Comparison of ENCODE assay signal across 17 cellular contexts in the genomic region with DNA sequence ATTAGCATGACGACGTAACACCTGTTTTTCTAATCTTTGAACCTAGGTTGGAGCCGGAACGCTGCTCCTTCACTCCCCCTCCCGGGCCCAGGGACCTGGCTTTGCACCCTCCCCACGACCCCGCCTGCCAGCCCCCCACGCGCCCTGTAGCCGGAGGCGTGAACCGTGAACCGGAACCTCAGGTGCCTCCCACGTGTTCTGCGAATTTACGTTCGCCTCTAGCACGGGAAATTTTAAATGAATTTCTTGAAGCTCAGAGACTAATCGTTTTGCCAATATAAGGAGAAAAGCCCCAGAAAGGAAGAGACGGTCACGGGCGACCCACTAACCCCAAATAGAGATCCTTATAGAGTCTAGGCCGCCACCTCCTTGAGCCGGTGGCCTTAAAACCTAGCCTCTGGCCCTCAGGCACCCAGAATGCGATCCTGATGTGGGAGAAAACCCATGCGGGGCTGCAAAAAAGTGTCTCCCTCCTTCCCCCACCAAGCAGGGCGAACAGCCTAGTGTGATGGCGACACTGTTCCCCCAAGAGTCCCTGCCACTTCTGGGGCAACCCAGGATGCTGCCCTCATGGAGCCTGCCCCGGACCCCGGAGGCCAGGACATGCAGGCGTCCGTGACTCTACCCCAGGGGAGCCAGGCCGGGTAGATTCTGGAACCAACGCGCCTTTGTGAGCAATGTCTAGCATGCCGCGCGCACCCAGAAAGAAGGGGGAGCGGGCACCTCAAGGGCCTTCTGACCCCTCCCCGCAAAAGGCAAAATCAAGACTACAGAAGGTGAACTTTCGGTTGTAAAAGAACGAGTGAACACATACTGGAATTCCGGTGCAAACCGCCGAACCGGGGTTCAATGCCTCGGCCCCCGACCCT. TPM values are rescaled to one million over a fixed set of nuclear protein-coding genes. Genes with fewer than 3 reads are reported as not detected.
DNase-seq lines count a peak whose midpoint lies in the region; TF ChIP-seq lines count a peak whose summit lies in the region.
"Had no signal": no experiment of that assay in that cellular context is flagged by ENCODE, and none has a peak within 500 bp of the region (broad histone marks: within the 10 kb centered on the region; RNA-seq: fewer than 3 reads in every experiment).

No MANE protein-coding gene starts in this region.

- H3K4me3 ChIP-seq in SJCRH30 (no peak overlapping the region), iPS-20b (ENCODE audit: low read length) (peak overlapping the region; percentile 51), osteoblast (ENCODE audit: insufficient read depth, low read length) (no peak overlapping the region)
- H3K4me3 ChIP-seq: pancreas, tibial artery had no signal

- H3K27ac ChIP-seq in SJCRH30 (peak overlapping the region; percentile 2; the same call in 1 of the 2 replicates), iPS-20b (ENCODE audit: low read length) (no peak overlapping the region), osteoblast (ENCODE audit: low read depth, low read length) (no peak overlapping the region)
- H3K27ac ChIP-seq: pancreas, tibial artery had no signal

- H2AFZ ChIP-seq in osteoblast (ENCODE audit: low read length) = no peak overlapping the region

- in situ Hi-C loops in GM13976 (cut with MboI; ENCODE audit: low sequenced_read_pairs, unreplicated experiment) = loop anchor here (25.0 kb wide), 1 partner anchor 855 kb away; a partner anchor contains a TSS

- peak; percentile 28 for DNase-seq in GM13976 (ENCODE audit: low spot score)
- DNase-seq in SJCRH30 = no peak
- DNase-seq in osteoblast (ENCODE audit: insufficient read length, low spot score, missing footprints) = peak; percentile 73
- DNase-seq in SK-N-DZ (ENCODE audit: low spot score) = no peak
- DNase-seq in NCI-H2196 (lab: John Stamatoyannopoulos, UW; ENCODE audit: unreplicated experiment) = no peak
- no peak for DNase-seq in NCI-H524 treated with DMSO at 0.1 percent for 48 hours (lab: John Stamatoyannopoulos, UW)
- no peak for DNase-seq in HuH-7 (ENCODE audit: low spot score)
- DNase-seq: activated CD4-positive, alpha-beta T cell treated with anti-CD3 and anti-CD28 coated beads, Interleukin-2, amount 50 U/mL, for 48 hours; head of caudate nucleus; Karpas-422; kidney glomerular epithelial cell; NCI-H1105; NCI-H82; tibial artery had no signal

- H3K27me3 ChIP-seq in SJCRH30 = no peaks in the 10 kb centered on the region
- H3K27me3 ChIP-seq in iPS-20b (ENCODE audit: insufficient read depth, low read length) = peaks cover 99% of the 10 kb centered on the region
- peaks cover 99% of the 10 kb centered on the region for H3K27me3 ChIP-seq in osteoblast (ENCODE audit: insufficient read depth, low read length)

- no peak overlapping the region for H3K9ac ChIP-seq in iPS-20b (ENCODE audit: low read depth, low read length)

- H3K9me3 ChIP-seq in SJCRH30 (replicated peaks) (no peaks in the 10 kb centered on the region), iPS-20b (ENCODE audit: insufficient read depth, low read depth, low read length) (no peaks in the 10 kb centered on the region), osteoblast (ENCODE audit: low read depth, low read length) (no peaks in the 10 kb centered on the region)
- H3K9me3 ChIP-seq: pancreas, tibial artery had no signal

- H3K4me1 ChIP-seq in SJCRH30 (peaks cover under 1% of the 10 kb centered on the region; the same call in 1 of the 2 replicates), iPS-20b (ENCODE audit: insufficient read depth, low read length) (peaks cover 7% of the 10 kb centered on the region; the same call in 1 of the 2 replicates), osteoblast (ENCODE audit: insufficient read depth, low read length) (peaks cover 2% of the 10 kb centered on the region)
- H3K4me1 ChIP-seq: pancreas had no signal

- H3K36me3 ChIP-seq in SJCRH30 (no peaks in the 10 kb centered on the region), iPS-20b (ENCODE audit: insufficient read depth, low read depth, low read length) (no peaks in the 10 kb centered on the region), osteoblast (ENCODE audit: insufficient read depth, low read length) (no peaks in the 10 kb centered on the region)
- H3K36me3 ChIP-seq: pancreas, tibial artery had no signal

- H3K79me2 ChIP-seq in osteoblast (ENCODE audit: insufficient read depth, low read length) = no peaks in the 10 kb centered on the region

- no peak overlapping the region for H3K4me2 ChIP-seq in osteoblast (ENCODE audit: insufficient read depth, low read length)

- peaks cover 4% of the 10 kb centered on the region for H4K20me1 ChIP-seq in osteoblast (ENCODE audit: insufficient read depth, low read length)

- TF ChIP-seq CTCF in GM13976 (IDR thresholded peaks at IDR 0.05; ENCODE audit: borderline replicate concordance, control extremely low read depth, extremely low read depth, insufficient read depth, missing control alignments) (no peak), osteoblast (IDR thresholded peaks at IDR 0.05; ENCODE audit: extremely low read depth, low read depth, low read length) (no peak)

RNA-seq across cellular contexts. Expression of a gene that starts 2.7 kb away (rescaled TPM):
- total RNA-seq in SJCRH30 (2014; rRNA removed; shearing (Covaris generic)) = 0.99 and 1.2 TPM in 2 replicates
- total RNA-seq in osteoblast = under 0.01 and 0.36 TPM in 2 replicates
- polyA plus RNA-seq in SK-N-DZ (2014; cell fraction: cytosol; rRNA removed) = not detected in 2 replicates
- polyA plus RNA-seq in SK-N-DZ (2014; cell fraction: nucleus; rRNA removed) = not detected in 2 replicates
- total RNA-seq: activated T-helper 17 cell treated with anti-CD3 and anti-CD28 coated beads, Interleukin-2, amount 50 U/mL, for 72 hours had no signal

Comparison
In these comparisons a context has a peak if more than half of its experiments do, and no peak if none do; other contexts are left out.
1. DNase-seq: peak in GM13976 (single experiment) and osteoblast (single experiment); none in SJCRH30 (0 of 2), SK-N-DZ (single experiment), NCI-H2196 (single experiment), NCI-H524 treated with DMSO at 0.1 percent for 48 hours (single experiment) and HuH-7 (single experiment).